ENCODE assay signal across 28 cellular contexts in the genomic region with DNA sequence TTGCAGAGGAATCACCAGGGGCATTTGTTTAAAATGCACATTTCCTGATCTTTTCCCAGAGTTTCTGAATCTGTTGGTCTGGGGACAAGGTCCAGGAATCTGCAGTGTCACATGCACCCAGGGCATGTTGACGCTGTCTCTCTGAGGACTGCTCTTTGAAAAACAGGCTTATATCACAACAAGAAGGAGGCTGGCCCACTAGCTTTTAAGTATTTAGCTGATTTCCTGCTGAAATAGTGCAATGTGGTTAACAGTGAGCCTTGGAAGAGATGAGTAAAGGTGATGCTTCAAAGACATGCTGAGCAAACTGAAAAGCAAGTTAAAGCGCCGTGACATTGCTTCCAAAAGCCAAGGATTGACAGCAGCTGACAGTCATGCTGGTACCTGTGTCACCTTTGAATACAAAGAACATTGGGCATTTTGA. TPM values are rescaled to one million over a fixed set of nuclear protein-coding genes. Genes with fewer than 3 reads are reported as not detected.
DNase-seq lines count a peak whose midpoint lies in the region; ATAC-seq, FAIRE-seq and TF ChIP-seq lines count a peak whose summit lies in the region.
"Had no signal": no experiment of that assay in that cellular context is flagged by ENCODE, and none has a peak within 500 bp of the region (broad histone marks: within the 10 kb centered on the region; RNA-seq: fewer than 3 reads in every experiment).

No MANE protein-coding gene starts in this region.

- H3K36me3 Mint-ChIP-seq in activated CD4-positive, alpha-beta T cell treated with anti-CD3 and anti-CD28 coated beads for 36 hours (ENCODE audit: low read depth) = no peaks in the 10 kb centered on the region
- no peaks in the 10 kb centered on the region for H3K36me3 Mint-ChIP-seq in activated naive CD8-positive, alpha-beta T cell treated with anti-CD3 and anti-CD28 coated beads, Interleukin-2, amount 50 U/mL, for 24 hours (ENCODE audit: low read depth)
- H3K36me3 Mint-ChIP-seq: naive B cell had no signal

- DNase-seq in activated CD4-positive, alpha-beta T cell treated with anti-CD3 and anti-CD28 coated beads for 36 hours = peak; percentile 52
- no peak for DNase-seq in activated CD4-positive, alpha-beta T cell treated with anti-CD3 and anti-CD28 coated beads for 1 hour
- DNase-seq in stimulated activated CD4-positive, alpha-beta T cell treated with anti-CD3 and anti-CD28 coated beads, Interleukin-2, amount 100 ng/mL, for 4 hours (ENCODE audit: low read depth) = peak; percentile 6
- DNase-seq in stimulated activated CD4-positive, alpha-beta T cell treated with anti-CD3 and anti-CD28 coated beads, Interleukin-2, amount 100 ng/mL, for 48 hours = no peak
- DNase-seq in activated naive CD8-positive, alpha-beta T cell treated with anti-CD3 and anti-CD28 coated beads, Interleukin-2, amount 50 U/mL, for 24 hours = no peak
- DNase-seq in H54 (ENCODE audit: insufficient read length, low spot score) (no peak), SK-N-DZ (ENCODE audit: low spot score) (no peak)
- DNase-seq: 8988T, caudate nucleus, DMS153, gastrocnemius medialis, hippocampal formation, immature natural killer cell, mesendoderm, naive B cell, NCI-H1092, NCI-H187 treated with DMSO at 0.1 percent for 48 hours, occipital lobe, RPMI8226, SK-N-SH, upper lobe of left lung had no signal

- FAIRE-seq in H54 (lab: Jason Lieb, UNC) = no peak
- FAIRE-seq: endometrium had no signal

- WGBS in thymus = 27% methylated on average over 3 of the region's 3 CpGs

- peak overlapping the region; percentile 44 for H3K27ac Mint-ChIP-seq in activated CD4-positive, alpha-beta T cell treated with anti-CD3 and anti-CD28 coated beads for 36 hours
- no peak overlapping the region for H3K27ac Mint-ChIP-seq in activated naive CD8-positive, alpha-beta T cell treated with anti-CD3 and anti-CD28 coated beads, Interleukin-2, amount 50 U/mL, for 24 hours
- H3K27ac Mint-ChIP-seq: dendritic cell treated with granulocyte-macrophage colony-stimulating factor and Interleukin-4, amounts not matched to agents 40 ng/mL and 50 ng/mL, for 4 days; immature natural killer cell; T-helper 2 cell treated with Interferon-gamma antibody and Interleukin-4, amounts not matched to agents 5 μg/mL and 100 μg/mL, for 36 hours had no signal

- TF ChIP-seq POLR2A in H54 (IDR thresholded peaks at IDR 0.05; ENCODE audit: low read depth, low read length) = no peak

- no peaks in the 10 kb centered on the region for H3K27me3 ChIP-seq in thymus (ENCODE audit: control insufficient read depth, insufficient read depth)
- H3K27me3 ChIP-seq: ascending aorta, gastrocnemius medialis, upper lobe of left lung had no signal

- peaks cover 33% of the 10 kb centered on the region for H3K4me1 Mint-ChIP-seq in activated CD4-positive, alpha-beta T cell treated with anti-CD3 and anti-CD28 coated beads for 36 hours
- peaks cover 24% of the 10 kb centered on the region for H3K4me1 Mint-ChIP-seq in activated naive CD8-positive, alpha-beta T cell treated with anti-CD3 and anti-CD28 coated beads, Interleukin-2, amount 50 U/mL, for 24 hours

- intact Hi-C loops in activated CD4-positive, alpha-beta T cell treated with anti-CD3 and anti-CD28 coated beads for 36 hours (cut with DNase I, micrococcal nuclease) = loop anchor here (2.0 to 5.0 kb wide), 4 partner anchors 18 to 597 kb away; a partner anchor contains a TSS

- peaks cover 8% of the 10 kb centered on the region for H3K4me1 ChIP-seq in thymus (ENCODE audit: control insufficient read depth, insufficient read depth, low read length)

- no peaks in the 10 kb centered on the region for H3K9me3 ChIP-seq in thymus (ENCODE audit: control insufficient read depth)
- H3K9me3 ChIP-seq: ascending aorta, gastrocnemius medialis, SK-N-SH, upper lobe of left lung had no signal

- H3K27ac ChIP-seq in thymus (ENCODE audit: low read depth) = peak overlapping the region; percentile 50
- H3K27ac ChIP-seq: ascending aorta, gastrocnemius medialis, upper lobe of left lung, VCaP had no signal

- CTCF ChIA-PET in activated CD4-positive, alpha-beta T cell treated with anti-CD3 and anti-CD28 coated beads for 36 hours (lab: Charles Lee) = interaction anchor here (0.5 to 3.7 kb wide), 9 partner anchors 13 to 705 kb away, joined by 3 to 24 read pairs (median 5); a partner anchor contains a TSS

- peak; percentile 86 for ATAC-seq in activated CD4-positive, alpha-beta T cell treated with anti-CD3 and anti-CD28 coated beads for 36 hours
- ATAC-seq in activated naive CD8-positive, alpha-beta T cell treated with anti-CD3 and anti-CD28 coated beads, Interleukin-2, amount 50 U/mL, for 24 hours = peak; percentile 76
- ATAC-seq: gastrocnemius medialis had no signal

- H3K4me3 Mint-ChIP-seq in activated CD4-positive, alpha-beta T cell treated with anti-CD3 and anti-CD28 coated beads for 36 hours = no peak overlapping the region
- H3K4me3 Mint-ChIP-seq in activated naive CD8-positive, alpha-beta T cell treated with anti-CD3 and anti-CD28 coated beads, Interleukin-2, amount 50 U/mL, for 24 hours = no peak overlapping the region
- H3K4me3 Mint-ChIP-seq: CD8-positive, alpha-beta memory T cell; dendritic cell treated with granulocyte-macrophage colony-stimulating factor and Interleukin-4, amounts not matched to agents 40 ng/mL and 50 ng/mL, for 4 days; immature natural killer cell; naive B cell; T-helper 2 cell treated with Interferon-gamma antibody and Interleukin-4, amounts not matched to agents 5 μg/mL and 100 μg/mL, for 36 hours had no signal

- H3K4me3 ChIP-seq in thymus (ENCODE audit: low read length) = no peak overlapping the region
- H3K4me3 ChIP-seq: ascending aorta, gastrocnemius medialis, upper lobe of left lung had no signal

- peaks cover 5% of the 10 kb centered on the region for H3K36me3 ChIP-seq in thymus (ENCODE audit: control insufficient read depth, insufficient read depth)
- H3K36me3 ChIP-seq: ascending aorta, gastrocnemius medialis, upper lobe of left lung had no signal

- H3K9me3 Mint-ChIP-seq in activated CD4-positive, alpha-beta T cell treated with anti-CD3 and anti-CD28 coated beads for 36 hours (ENCODE audit: low read depth) = no peaks in the 10 kb centered on the region
- no peaks in the 10 kb centered on the region for H3K9me3 Mint-ChIP-seq in activated naive CD8-positive, alpha-beta T cell treated with anti-CD3 and anti-CD28 coated beads, Interleukin-2, amount 50 U/mL, for 24 hours
- H3K9me3 Mint-ChIP-seq: CD8-positive, alpha-beta memory T cell; immature natural killer cell; naive B cell; T-helper 2 cell treated with Interferon-gamma antibody and Interleukin-4, amounts not matched to agents 5 μg/mL and 100 μg/mL, for 36 hours had no signal

- no peaks in the 10 kb centered on the region for H3K27me3 Mint-ChIP-seq in activated CD4-positive, alpha-beta T cell treated with anti-CD3 and anti-CD28 coated beads for 36 hours
- H3K27me3 Mint-ChIP-seq in activated naive CD8-positive, alpha-beta T cell treated with anti-CD3 and anti-CD28 coated beads, Interleukin-2, amount 50 U/mL, for 24 hours = no peaks in the 10 kb centered on the region
- H3K27me3 Mint-ChIP-seq: dendritic cell treated with granulocyte-macrophage colony-stimulating factor and Interleukin-4, amounts not matched to agents 40 ng/mL and 50 ng/mL, for 4 days; naive B cell had no signal

- POLR2A ChIA-PET in activated CD4-positive, alpha-beta T cell treated with anti-CD3 and anti-CD28 coated beads for 36 hours (lab: Charles Lee) = interaction anchor here (1.1 kb wide), 1 partner anchor 17 kb away, joined by 5 read pairs; no protein-coding TSS in a partner anchor

RNA-seq across cellular contexts. Expression of a gene that starts 18.6 kb away (rescaled TPM):
- total RNA-seq in activated CD4-positive, alpha-beta T cell treated with anti-CD3 and anti-CD28 coated beads for 36 hours = 10 to 100 TPM; 10.4 to 15.4 TPM
- 15.8 TPM for polyA plus RNA-seq in thymus
- polyA plus RNA-seq in SK-N-DZ (2014; cell fraction: cytosol; rRNA removed) = 6.2 and 6.8 TPM in 2 replicates
- polyA plus RNA-seq in SK-N-DZ (2014; cell fraction: nucleus; rRNA removed) = 5.8 and 7.0 TPM in 2 replicates

RNA-seq across cellular contexts. Expression of a gene that starts 55.0 kb away (rescaled TPM):
- 10 to 100 TPM; 21.2 to 38.4 TPM for total RNA-seq in activated CD4-positive, alpha-beta T cell treated with anti-CD3 and anti-CD28 coated beads for 36 hours
- polyA plus RNA-seq in thymus = 24.0 TPM
- polyA plus RNA-seq in SK-N-DZ (2014; cell fraction: cytosol; rRNA removed) = 30.9 and 31.0 TPM in 2 replicates
- 16.8 and 19.0 TPM in 2 replicates for polyA plus RNA-seq in SK-N-DZ (2014; cell fraction: nucleus; rRNA removed)

Comparison
In these comparisons a context has a peak if more than half of its experiments do, and no peak if none do; other contexts are left out.
1. DNase-seq: peak in activated CD4-positive, alpha-beta T cell treated with anti-CD3 and anti-CD28 coated beads for 36 hours (single experiment) and stimulated activated CD4-positive, alpha-beta T cell treated with anti-CD3 and anti-CD28 coated beads, Interleukin-2, amount 100 ng/mL, for 4 hours (single experiment); none in activated CD4-positive, alpha-beta T cell treated with anti-CD3 and anti-CD28 coated beads for 1 hour (single experiment), stimulated activated CD4-positive, alpha-beta T cell treated with anti-CD3 and anti-CD28 coated beads, Interleukin-2, amount 100 ng/mL, for 48 hours (0 of 2), activated naive CD8-positive, alpha-beta T cell treated with anti-CD3 and anti-CD28 coated beads, Interleukin-2, amount 50 U/mL, for 24 hours (single experiment), H54 (single experiment) and SK-N-DZ (single experiment).